ENCODE assay signal across 1 cellular context in the genomic region with DNA sequence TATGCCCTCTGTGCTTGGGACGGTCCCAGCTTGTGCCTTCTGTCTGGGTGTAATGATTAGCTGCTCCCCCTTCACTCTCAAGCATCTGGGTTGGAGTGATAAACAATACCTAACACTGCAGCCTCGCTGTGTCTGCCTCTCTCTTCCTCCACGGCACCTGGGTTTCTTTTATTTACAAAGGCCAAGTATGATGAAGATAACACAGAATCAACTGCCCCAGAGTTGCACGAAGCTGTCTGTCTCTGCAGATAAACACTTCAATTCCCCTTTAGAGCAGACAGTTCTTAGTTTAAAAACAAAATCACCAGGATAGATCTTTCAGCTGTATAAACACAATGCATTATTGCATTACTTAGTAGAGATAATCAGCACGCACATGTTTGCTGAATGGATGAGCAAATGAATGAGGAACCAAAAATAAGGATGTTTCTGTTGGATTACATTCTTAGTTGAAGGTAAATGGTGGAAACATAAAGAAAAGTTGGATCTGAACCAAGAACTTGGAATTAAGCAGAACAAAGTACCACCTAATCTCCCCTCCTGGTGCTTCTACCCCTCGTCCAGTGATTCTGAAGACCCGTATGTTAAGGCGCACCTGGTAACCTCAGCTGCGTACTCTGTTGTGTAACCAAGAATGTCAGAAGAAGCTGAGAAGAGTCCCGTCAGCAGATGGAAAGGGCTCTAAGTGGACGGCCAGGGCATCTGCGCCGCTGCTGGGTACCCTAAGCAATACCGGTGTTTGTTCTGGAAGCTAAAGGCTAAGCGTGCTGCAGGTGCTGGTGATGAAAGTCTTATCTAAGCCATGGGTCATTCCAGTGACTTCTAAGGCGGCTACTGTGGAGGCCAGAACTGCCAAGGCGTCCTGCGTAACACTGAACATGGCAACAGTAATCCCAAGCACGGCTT.
A peak's percentile ranks its signal among the peaks of the same experiment; 100 is the strongest.
TF ChIP-seq lines count a peak whose summit lies in the region.

No MANE protein-coding gene starts in this region.

TF ChIP-seq in K562, 482 proteins besides CTCF, POLR2A, EP300 and RAD21 (continued from another document and continues in another):
- no peak for TF ChIP-seq ZNF512 (tag; IDR thresholded peaks at IDR 0.05)
- peak; percentile 84; the same call in 1 of the 2 replicates for TF ChIP-seq DDX20 (tag; IDR thresholded peaks at IDR 0.05; ENCODE audit: low read depth)
- no peak for TF ChIP-seq ZNF551 (CRISPR knock-in tag; IDR thresholded peaks at IDR 0.05)
- no peak for TF ChIP-seq TSC22D4 (tag; IDR thresholded peaks at IDR 0.05)
- TF ChIP-seq, protein P1, sequence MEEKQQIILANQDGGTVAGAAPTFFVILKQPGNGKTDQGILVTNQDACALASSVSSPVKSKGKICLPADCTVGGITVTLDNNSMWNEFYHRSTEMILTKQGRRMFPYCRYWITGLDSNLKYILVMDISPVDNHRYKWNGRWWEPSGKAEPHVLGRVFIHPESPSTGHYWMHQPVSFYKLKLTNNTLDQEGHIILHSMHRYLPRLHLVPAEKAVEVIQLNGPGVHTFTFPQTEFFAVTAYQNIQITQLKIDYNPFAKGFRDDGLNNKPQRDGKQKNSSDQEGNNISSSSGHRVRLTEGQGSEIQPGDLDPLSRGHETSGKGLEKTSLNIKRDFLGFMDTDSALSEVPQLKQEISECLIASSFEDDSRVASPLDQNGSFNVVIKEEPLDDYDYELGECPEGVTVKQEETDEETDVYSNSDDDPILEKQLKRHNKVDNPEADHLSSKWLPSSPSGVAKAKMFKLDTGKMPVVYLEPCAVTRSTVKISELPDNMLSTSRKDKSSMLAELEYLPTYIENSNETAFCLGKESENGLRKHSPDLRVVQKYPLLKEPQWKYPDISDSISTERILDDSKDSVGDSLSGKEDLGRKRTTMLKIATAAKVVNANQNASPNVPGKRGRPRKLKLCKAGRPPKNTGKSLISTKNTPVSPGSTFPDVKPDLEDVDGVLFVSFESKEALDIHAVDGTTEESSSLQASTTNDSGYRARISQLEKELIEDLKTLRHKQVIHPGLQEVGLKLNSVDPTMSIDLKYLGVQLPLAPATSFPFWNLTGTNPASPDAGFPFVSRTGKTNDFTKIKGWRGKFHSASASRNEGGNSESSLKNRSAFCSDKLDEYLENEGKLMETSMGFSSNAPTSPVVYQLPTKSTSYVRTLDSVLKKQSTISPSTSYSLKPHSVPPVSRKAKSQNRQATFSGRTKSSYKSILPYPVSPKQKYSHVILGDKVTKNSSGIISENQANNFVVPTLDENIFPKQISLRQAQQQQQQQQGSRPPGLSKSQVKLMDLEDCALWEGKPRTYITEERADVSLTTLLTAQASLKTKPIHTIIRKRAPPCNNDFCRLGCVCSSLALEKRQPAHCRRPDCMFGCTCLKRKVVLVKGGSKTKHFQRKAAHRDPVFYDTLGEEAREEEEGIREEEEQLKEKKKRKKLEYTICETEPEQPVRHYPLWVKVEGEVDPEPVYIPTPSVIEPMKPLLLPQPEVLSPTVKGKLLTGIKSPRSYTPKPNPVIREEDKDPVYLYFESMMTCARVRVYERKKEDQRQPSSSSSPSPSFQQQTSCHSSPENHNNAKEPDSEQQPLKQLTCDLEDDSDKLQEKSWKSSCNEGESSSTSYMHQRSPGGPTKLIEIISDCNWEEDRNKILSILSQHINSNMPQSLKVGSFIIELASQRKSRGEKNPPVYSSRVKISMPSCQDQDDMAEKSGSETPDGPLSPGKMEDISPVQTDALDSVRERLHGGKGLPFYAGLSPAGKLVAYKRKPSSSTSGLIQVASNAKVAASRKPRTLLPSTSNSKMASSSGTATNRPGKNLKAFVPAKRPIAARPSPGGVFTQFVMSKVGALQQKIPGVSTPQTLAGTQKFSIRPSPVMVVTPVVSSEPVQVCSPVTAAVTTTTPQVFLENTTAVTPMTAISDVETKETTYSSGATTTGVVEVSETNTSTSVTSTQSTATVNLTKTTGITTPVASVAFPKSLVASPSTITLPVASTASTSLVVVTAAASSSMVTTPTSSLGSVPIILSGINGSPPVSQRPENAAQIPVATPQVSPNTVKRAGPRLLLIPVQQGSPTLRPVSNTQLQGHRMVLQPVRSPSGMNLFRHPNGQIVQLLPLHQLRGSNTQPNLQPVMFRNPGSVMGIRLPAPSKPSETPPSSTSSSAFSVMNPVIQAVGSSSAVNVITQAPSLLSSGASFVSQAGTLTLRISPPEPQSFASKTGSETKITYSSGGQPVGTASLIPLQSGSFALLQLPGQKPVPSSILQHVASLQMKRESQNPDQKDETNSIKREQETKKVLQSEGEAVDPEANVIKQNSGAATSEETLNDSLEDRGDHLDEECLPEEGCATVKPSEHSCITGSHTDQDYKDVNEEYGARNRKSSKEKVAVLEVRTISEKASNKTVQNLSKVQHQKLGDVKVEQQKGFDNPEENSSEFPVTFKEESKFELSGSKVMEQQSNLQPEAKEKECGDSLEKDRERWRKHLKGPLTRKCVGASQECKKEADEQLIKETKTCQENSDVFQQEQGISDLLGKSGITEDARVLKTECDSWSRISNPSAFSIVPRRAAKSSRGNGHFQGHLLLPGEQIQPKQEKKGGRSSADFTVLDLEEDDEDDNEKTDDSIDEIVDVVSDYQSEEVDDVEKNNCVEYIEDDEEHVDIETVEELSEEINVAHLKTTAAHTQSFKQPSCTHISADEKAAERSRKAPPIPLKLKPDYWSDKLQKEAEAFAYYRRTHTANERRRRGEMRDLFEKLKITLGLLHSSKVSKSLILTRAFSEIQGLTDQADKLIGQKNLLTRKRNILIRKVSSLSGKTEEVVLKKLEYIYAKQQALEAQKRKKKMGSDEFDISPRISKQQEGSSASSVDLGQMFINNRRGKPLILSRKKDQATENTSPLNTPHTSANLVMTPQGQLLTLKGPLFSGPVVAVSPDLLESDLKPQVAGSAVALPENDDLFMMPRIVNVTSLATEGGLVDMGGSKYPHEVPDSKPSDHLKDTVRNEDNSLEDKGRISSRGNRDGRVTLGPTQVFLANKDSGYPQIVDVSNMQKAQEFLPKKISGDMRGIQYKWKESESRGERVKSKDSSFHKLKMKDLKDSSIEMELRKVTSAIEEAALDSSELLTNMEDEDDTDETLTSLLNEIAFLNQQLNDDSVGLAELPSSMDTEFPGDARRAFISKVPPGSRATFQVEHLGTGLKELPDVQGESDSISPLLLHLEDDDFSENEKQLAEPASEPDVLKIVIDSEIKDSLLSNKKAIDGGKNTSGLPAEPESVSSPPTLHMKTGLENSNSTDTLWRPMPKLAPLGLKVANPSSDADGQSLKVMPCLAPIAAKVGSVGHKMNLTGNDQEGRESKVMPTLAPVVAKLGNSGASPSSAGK (IDR thresholded peaks at IDR 0.05), result no peak; the same call in 1 of the 2 replicates
- no peak for TF ChIP-seq HNRNPLL (IDR thresholded peaks at IDR 0.05; ENCODE audit: low read depth, low read length, poor library complexity, severe bottlenecking)
- no peak for TF ChIP-seq ZNF830 (CRISPR knock-in tag; IDR thresholded peaks at IDR 0.05)
- TF ChIP-seq, protein P2, sequence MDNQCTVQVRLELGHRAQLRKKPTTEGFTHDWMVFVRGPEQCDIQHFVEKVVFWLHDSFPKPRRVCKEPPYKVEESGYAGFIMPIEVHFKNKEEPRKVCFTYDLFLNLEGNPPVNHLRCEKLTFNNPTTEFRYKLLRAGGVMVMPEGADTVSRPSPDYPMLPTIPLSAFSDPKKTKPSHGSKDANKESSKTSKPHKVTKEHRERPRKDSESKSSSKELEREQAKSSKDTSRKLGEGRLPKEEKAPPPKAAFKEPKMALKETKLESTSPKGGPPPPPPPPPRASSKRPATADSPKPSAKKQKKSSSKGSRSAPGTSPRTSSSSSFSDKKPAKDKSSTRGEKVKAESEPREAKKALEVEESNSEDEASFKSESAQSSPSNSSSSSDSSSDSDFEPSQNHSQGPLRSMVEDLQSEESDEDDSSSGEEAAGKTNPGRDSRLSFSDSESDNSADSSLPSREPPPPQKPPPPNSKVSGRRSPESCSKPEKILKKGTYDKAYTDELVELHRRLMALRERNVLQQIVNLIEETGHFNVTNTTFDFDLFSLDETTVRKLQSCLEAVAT (IDR thresholded peaks at IDR 0.05), result peak in 1 of 2 experiments; percentile 79; a peak in 1 of 4 replicates
- TF ChIP-seq, protein P3, sequence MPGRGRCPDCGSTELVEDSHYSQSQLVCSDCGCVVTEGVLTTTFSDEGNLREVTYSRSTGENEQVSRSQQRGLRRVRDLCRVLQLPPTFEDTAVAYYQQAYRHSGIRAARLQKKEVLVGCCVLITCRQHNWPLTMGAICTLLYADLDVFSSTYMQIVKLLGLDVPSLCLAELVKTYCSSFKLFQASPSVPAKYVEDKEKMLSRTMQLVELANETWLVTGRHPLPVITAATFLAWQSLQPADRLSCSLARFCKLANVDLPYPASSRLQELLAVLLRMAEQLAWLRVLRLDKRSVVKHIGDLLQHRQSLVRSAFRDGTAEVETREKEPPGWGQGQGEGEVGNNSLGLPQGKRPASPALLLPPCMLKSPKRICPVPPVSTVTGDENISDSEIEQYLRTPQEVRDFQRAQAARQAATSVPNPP (IDR thresholded peaks at IDR 0.05; ENCODE audit: borderline replicate concordance, insufficient read depth, insufficient read length), result no peak
- 0 out of 2 replicates have a peak, but pooled peaks have one; percentile 36 for TF ChIP-seq PTBP1 (IDR thresholded peaks at IDR 0.05; ENCODE audit: low read depth, low read length)
- peak; percentile 27 for TF ChIP-seq TBP (optimal IDR thresholded peaks at IDR 0.05; ENCODE audit: low read depth, low read length)
- TF ChIP-seq ZBED1 (IDR thresholded peaks at IDR 0.05), result peak; percentile 93
- no peak for TF ChIP-seq SRSF7 (optimal IDR thresholded peaks at IDR 0.05; ENCODE audit: low read depth, low read length)
- no peak for TF ChIP-seq KAT8 (IDR thresholded peaks at IDR 0.05; ENCODE audit: low read depth)
- peak; percentile 72; the same call in 1 of the 2 replicates for TF ChIP-seq HIVEP1 (CRISPR knock-in tag; IDR thresholded peaks at IDR 0.05)
- no peak for TF ChIP-seq SAFB (IDR thresholded peaks at IDR 0.05; ENCODE audit: borderline replicate concordance, low read depth, low read length)
- TF ChIP-seq FOXA1 (IDR thresholded peaks at IDR 0.05; ENCODE audit: borderline replicate concordance), result peak; percentile 98
- TF ChIP-seq BRCA1 (IDR thresholded peaks at IDR 0.05), result no peak
- TF ChIP-seq BRCA1 (CRISPR knock-in tag; IDR thresholded peaks at IDR 0.05), result no peak
- TF ChIP-seq, protein P4, sequence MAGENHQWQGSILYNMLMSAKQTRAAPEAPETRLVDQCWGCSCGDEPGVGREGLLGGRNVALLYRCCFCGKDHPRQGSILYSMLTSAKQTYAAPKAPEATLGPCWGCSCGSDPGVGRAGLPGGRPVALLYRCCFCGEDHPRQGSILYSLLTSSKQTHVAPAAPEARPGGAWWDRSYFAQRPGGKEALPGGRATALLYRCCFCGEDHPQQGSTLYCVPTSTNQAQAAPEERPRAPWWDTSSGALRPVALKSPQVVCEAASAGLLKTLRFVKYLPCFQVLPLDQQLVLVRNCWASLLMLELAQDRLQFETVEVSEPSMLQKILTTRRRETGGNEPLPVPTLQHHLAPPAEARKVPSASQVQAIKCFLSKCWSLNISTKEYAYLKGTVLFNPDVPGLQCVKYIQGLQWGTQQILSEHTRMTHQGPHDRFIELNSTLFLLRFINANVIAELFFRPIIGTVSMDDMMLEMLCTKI (IDR thresholded peaks at IDR 0.05; ENCODE audit: partially characterized antibody), result no peak
- TF ChIP-seq HNRNPK (IDR thresholded peaks at IDR 0.05; ENCODE audit: low read depth, low read length, poor library complexity, severe bottlenecking), result no peak
- peak; percentile 95 for TF ChIP-seq SMAD3 (CRISPR knock-in tag; conservative IDR thresholded peaks at IDR 0.05)
- TF ChIP-seq ZNF584 (CRISPR knock-in tag; IDR thresholded peaks at IDR 0.05; ENCODE audit: low read depth), result peak; percentile 98
- no peak for TF ChIP-seq ARID2 (IDR thresholded peaks at IDR 0.05)
- peak; percentile 73; the same call in 1 of the 2 replicates for TF ChIP-seq ZNF780A (CRISPR knock-in tag; IDR thresholded peaks at IDR 0.05)
- no peak for TF ChIP-seq KDM5B (IDR thresholded peaks at IDR 0.05; ENCODE audit: insufficient replicate concordance, low read depth, low read length)
- no peak for TF ChIP-seq FOS (IDR thresholded peaks at IDR 0.05; ENCODE audit: extremely low read depth, insufficient read length)
- TF ChIP-seq ZC3H11A (IDR thresholded peaks at IDR 0.05; ENCODE audit: low read depth, low read length), result no peak
- TF ChIP-seq ZNF717 (CRISPR knock-in tag; IDR thresholded peaks at IDR 0.05), result peak; percentile 57; the same call in 1 of the 2 replicates
- peak; percentile 58; the same call in 1 of the 2 replicates for TF ChIP-seq MYBL2 (IDR thresholded peaks at IDR 0.05; ENCODE audit: low read depth)
- TF ChIP-seq MYBL2 (CRISPR knock-in tag; IDR thresholded peaks at IDR 0.05; ENCODE audit: borderline replicate concordance), result no peak
- peak; percentile 67; the same call in 1 of the 2 replicates for TF ChIP-seq RAD51 (IDR thresholded peaks at IDR 0.05; ENCODE audit: borderline replicate concordance, low read depth)
- TF ChIP-seq PHB2 (IDR thresholded peaks at IDR 0.05; ENCODE audit: low read depth), result peak; percentile 99
- TF ChIP-seq, protein P5, sequence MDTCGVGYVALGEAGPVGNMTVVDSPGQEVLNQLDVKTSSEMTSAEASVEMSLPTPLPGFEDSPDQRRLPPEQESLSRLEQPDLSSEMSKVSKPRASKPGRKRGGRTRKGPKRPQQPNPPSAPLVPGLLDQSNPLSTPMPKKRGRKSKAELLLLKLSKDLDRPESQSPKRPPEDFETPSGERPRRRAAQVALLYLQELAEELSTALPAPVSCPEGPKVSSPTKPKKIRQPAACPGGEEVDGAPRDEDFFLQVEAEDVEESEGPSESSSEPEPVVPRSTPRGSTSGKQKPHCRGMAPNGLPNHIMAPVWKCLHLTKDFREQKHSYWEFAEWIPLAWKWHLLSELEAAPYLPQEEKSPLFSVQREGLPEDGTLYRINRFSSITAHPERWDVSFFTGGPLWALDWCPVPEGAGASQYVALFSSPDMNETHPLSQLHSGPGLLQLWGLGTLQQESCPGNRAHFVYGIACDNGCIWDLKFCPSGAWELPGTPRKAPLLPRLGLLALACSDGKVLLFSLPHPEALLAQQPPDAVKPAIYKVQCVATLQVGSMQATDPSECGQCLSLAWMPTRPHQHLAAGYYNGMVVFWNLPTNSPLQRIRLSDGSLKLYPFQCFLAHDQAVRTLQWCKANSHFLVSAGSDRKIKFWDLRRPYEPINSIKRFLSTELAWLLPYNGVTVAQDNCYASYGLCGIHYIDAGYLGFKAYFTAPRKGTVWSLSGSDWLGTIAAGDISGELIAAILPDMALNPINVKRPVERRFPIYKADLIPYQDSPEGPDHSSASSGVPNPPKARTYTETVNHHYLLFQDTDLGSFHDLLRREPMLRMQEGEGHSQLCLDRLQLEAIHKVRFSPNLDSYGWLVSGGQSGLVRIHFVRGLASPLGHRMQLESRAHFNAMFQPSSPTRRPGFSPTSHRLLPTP (IDR thresholded peaks at IDR 0.05; ENCODE audit: borderline replicate concordance, extremely low read depth, insufficient read length), result no peak
- TF ChIP-seq TEAD1 (CRISPR knock-in tag; IDR thresholded peaks at IDR 0.05), result peak; percentile 65 to 95
